ENCODE assay signal across 1 cellular context in the genomic region with DNA sequence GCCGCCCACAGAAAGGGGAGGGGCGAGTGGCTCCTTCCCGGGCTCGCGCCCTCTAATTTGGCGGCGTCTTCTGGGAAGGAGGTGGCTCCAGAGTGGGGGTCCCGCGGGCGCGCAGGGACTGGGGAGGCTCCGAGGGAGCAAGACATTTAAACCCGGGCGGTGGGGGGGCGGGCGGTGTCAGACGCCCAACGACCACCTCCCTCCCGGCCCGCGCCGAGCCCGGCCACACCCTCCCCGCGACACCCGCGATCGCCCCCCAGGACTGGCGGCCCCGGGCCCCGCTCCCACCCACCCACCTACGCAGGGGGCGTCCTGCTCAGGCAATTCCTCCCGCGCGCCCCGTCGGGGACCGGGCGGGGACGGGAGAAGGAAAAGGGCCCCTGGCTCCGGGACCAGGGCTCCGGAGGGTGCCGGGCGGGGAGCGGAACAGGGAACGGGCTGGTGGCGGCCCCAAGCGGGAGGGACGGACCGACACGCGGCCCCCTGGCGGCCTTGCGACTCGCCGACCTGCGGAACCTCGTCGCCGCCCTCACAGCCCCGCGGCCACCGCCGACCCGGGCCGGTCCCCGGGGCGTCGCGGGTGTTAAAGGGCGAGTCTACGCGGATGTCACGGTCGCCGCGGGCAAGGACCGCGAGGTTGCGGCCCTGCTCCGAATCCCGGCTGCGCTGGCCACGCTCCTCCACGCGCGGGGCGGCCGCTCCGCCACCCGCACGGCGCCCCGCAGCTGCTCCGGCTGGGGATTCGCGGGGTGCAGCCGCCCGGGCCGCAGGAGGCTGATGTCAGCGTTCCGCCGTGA.
TF ChIP-seq lines count a peak whose summit lies in the region.

No MANE protein-coding gene starts in this region.

TF ChIP-seq in GM12878, 131 proteins besides CTCF, POLR2A, EP300 and RAD21 (continued from another document):
- TF ChIP-seq, protein P1, sequence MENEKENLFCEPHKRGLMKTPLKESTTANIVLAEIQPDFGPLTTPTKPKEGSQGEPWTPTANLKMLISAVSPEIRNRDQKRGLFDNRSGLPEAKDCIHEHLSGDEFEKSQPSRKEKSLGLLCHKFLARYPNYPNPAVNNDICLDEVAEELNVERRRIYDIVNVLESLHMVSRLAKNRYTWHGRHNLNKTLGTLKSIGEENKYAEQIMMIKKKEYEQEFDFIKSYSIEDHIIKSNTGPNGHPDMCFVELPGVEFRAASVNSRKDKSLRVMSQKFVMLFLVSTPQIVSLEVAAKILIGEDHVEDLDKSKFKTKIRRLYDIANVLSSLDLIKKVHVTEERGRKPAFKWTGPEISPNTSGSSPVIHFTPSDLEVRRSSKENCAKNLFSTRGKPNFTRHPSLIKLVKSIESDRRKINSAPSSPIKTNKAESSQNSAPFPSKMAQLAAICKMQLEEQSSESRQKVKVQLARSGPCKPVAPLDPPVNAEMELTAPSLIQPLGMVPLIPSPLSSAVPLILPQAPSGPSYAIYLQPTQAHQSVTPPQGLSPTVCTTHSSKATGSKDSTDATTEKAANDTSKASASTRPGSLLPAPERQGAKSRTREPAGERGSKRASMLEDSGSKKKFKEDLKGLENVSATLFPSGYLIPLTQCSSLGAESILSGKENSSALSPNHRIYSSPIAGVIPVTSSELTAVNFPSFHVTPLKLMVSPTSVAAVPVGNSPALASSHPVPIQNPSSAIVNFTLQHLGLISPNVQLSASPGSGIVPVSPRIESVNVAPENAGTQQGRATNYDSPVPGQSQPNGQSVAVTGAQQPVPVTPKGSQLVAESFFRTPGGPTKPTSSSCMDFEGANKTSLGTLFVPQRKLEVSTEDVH (IDR thresholded peaks at IDR 0.05; ENCODE audit: low read depth, partially characterized antibody) = no peak
- TF ChIP-seq ATF7 (IDR thresholded peaks at IDR 0.05; ENCODE audit: low read depth) = no peak
